ENCODE assay signal across 36 cellular contexts in the genomic region with DNA sequence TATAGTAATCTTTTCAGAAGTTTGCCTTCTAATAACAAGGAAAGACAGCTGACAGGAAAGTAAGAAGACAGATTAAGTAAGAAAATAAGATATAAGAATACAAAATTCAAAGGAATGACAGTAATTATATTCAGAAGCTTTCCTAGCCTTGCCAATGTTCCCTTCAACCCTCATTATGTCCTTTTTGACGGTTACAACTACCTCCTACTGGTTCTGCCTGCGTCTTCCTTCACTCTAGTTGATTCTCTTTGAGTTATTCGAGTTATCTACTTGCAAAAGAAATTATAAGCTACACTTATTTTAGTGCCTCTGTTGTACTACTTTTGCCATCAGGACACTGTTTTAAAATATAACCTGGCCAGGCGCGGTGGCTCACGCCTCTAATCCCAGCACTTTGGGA.
"Had no signal": no experiment of that assay in that cellular context is flagged by ENCODE, and none has a peak within 500 bp of the region (broad histone marks: within the 10 kb centered on the region; RNA-seq: fewer than 3 reads in every experiment).

No MANE protein-coding gene starts in this region.

- H3K9me3 ChIP-seq: adrenal gland, ascending aorta had no signal

- H3K27ac Mint-ChIP-seq: activated B cell treated with CpG ODN at 0.5 μM for 24 hours; activated CD4-positive, alpha-beta memory T cell treated with anti-CD3 and anti-CD28 coated beads for 36 hours; activated CD4-positive, alpha-beta T cell treated with anti-CD3 and anti-CD28 coated beads, Interleukin-2, amount 10 ng/mL, durations not matched to agents 24 days and 14 days; activated CD8-positive, alpha-beta T cell treated with anti-CD3 and anti-CD28 coated beads for 36 hours; activated naive CD4-positive, alpha-beta T cell treated with anti-CD3 and anti-CD28 coated beads for 36 hours; activated naive CD4-positive, alpha-beta T cell treated with anti-CD3 and anti-CD28 coated beads, Interleukin-2, amount 50 U/mL, for 72 hours; activated naive CD8-positive, alpha-beta T cell treated with anti-CD3 and anti-CD28 coated beads for 36 hours; activated T-cell treated with anti-CD3 and anti-CD28 coated beads, Interleukin-2, amount 50 U/mL, for 72 hours; activated T-helper 1 cell treated with anti-CD3 and anti-CD28 coated beads, Interleukin-12 subunit alpha, Interleukin-12 subunit beta, Interleukin-2, Interleukin-4 antibody, amounts not matched to agents 30 ng/mL and 10 ng/mL and 1 ng/mL, durations not matched to agents 14 hours and 24 hours and 36 hours; activated T-helper 17 cell treated with anti-CD3 and anti-CD28 coated beads, Interleukin-2, amount 50 U/mL, for 72 hours; brain; T-helper 1 cell treated with Interleukin-12 subunit alpha and Interleukin-12 subunit beta and Interleukin-4 antibody, amounts not matched to agents 30 μg/mL and 1 μg/mL, for 36 hours; T-helper 2 cell treated with Interferon-gamma antibody and Interleukin-4, amounts not matched to agents 5 μg/mL and 100 μg/mL, for 36 hours had no signal

- H3K4me1 Mint-ChIP-seq: activated B cell treated with CpG ODN at 0.5 μM for 24 hours; activated CD4-positive, alpha-beta T cell treated with anti-CD3 and anti-CD28 coated beads, Interleukin-2, amount 10 ng/mL, durations not matched to agents 24 days and 14 days; activated naive CD8-positive, alpha-beta T cell treated with anti-CD3 and anti-CD28 coated beads for 36 hours; activated T-helper 17 cell treated with anti-CD3 and anti-CD28 coated beads, Interleukin-2, amount 50 U/mL, for 72 hours; brain; central memory CD8-positive, alpha-beta T cell had no signal

- ATAC-seq: activated CD8-positive, alpha-beta T cell treated with anti-CD3 and anti-CD28 coated beads for 36 hours; activated naive CD4-positive, alpha-beta T cell treated with anti-CD3 and anti-CD28 coated beads, Interleukin-2, amount 50 U/mL, for 72 hours; activated T-cell treated with anti-CD3 and anti-CD28 coated beads, Interleukin-2, amount 50 U/mL, for 4 hours; activated T-cell treated with anti-CD3 and anti-CD28 coated beads, Interleukin-2, amount 50 U/mL, for 72 hours; activated T-helper 17 cell treated with anti-CD3 and anti-CD28 coated beads, Interleukin-2, amount 50 U/mL, for 72 hours had no signal

- H3K4me1 ChIP-seq: adrenal gland, ascending aorta had no signal

- H3K9me3 Mint-ChIP-seq: activated B cell treated with CpG ODN at 0.5 μM for 24 hours; activated CD4-positive, alpha-beta memory T cell treated with anti-CD3 and anti-CD28 coated beads for 36 hours; activated CD4-positive, alpha-beta T cell treated with anti-CD3 and anti-CD28 coated beads, Interleukin-2, amount 10 ng/mL, durations not matched to agents 24 days and 14 days; activated CD8-positive, alpha-beta T cell treated with anti-CD3 and anti-CD28 coated beads for 36 hours; activated naive CD4-positive, alpha-beta T cell treated with anti-CD3 and anti-CD28 coated beads for 36 hours; activated naive CD4-positive, alpha-beta T cell treated with anti-CD3 and anti-CD28 coated beads, Interleukin-2, amount 50 U/mL, for 72 hours; activated naive CD8-positive, alpha-beta T cell treated with anti-CD3 and anti-CD28 coated beads for 36 hours; activated T-cell treated with anti-CD3 and anti-CD28 coated beads, Interleukin-2, amount 50 U/mL, for 4 hours; activated T-cell treated with anti-CD3 and anti-CD28 coated beads, Interleukin-2, amount 50 U/mL, for 72 hours; activated T-helper 1 cell treated with anti-CD3 and anti-CD28 coated beads, Interleukin-12 subunit alpha, Interleukin-12 subunit beta, Interleukin-2, Interleukin-4 antibody, amounts not matched to agents 30 ng/mL and 10 ng/mL and 1 ng/mL, durations not matched to agents 14 hours and 24 hours and 36 hours; activated T-helper 17 cell treated with anti-CD3 and anti-CD28 coated beads, Interleukin-2, amount 50 U/mL, for 72 hours; central memory CD8-positive, alpha-beta T cell; T-helper 1 cell treated with Interleukin-12 subunit alpha and Interleukin-12 subunit beta and Interleukin-4 antibody, amounts not matched to agents 30 μg/mL and 1 μg/mL, for 36 hours; T-helper 2 cell treated with Interferon-gamma antibody and Interleukin-4, amounts not matched to agents 5 μg/mL and 100 μg/mL, for 36 hours had no signal

- H3K4me3 ChIP-seq: adrenal gland, ascending aorta, cardiac muscle cell had no signal

- DNase-seq: activated B cell treated with CpG ODN at 0.5 μM for 24 hours; activated CD4-positive, alpha-beta memory T cell treated with anti-CD3 and anti-CD28 coated beads for 36 hours; activated CD4-positive, alpha-beta T cell treated with anti-CD3 and anti-CD28 coated beads for 4 hours; activated CD4-positive, alpha-beta T cell treated with anti-CD3 and anti-CD28 coated beads, Interleukin-2, amount 10 ng/mL, durations not matched to agents 24 days and 14 days; activated CD4-positive, alpha-beta T cell treated with anti-CD3 and anti-CD28 coated beads, Interleukin-2, amount 50 U/mL, for 1 hour; activated CD4-positive, alpha-beta T cell treated with anti-CD3 and anti-CD28 coated beads, Interleukin-2, amount 50 U/mL, for 4 hours; activated CD4-positive, CD25-positive, alpha-beta regulatory T cell treated with anti-CD3 and anti-CD28 coated beads, Interleukin-2, amount 50 U/mL, for 72 hours; activated CD8-positive, alpha-beta memory T cell treated with anti-CD3 and anti-CD28 coated beads, Interleukin-2, amount 50 U/mL, for 4 hours; activated CD8-positive, alpha-beta T cell treated with anti-CD3 and anti-CD28 coated beads for 36 hours; activated effector memory CD4-positive, alpha-beta T cell treated with anti-CD3 and anti-CD28 coated beads, Interleukin-2, amount 50 U/mL, for 16 hours; activated gamma-delta T cell treated with Interleukin-2 at 50 U/mL for 16 hours; activated naive CD4-positive, alpha-beta T cell; activated naive CD4-positive, alpha-beta T cell treated with anti-CD3 and anti-CD28 coated beads for 36 hours; activated naive CD4-positive, alpha-beta T cell treated with anti-CD3 and anti-CD28 coated beads, Interleukin-2, amount 50 U/mL, for 16 hours; activated naive CD8-positive, alpha-beta T cell treated with anti-CD3 and anti-CD28 coated beads for 36 hours; activated T-cell treated with anti-CD3 and anti-CD28 coated beads for 4 hours; activated T-cell treated with anti-CD3 and anti-CD28 coated beads, Interleukin-2, amount 50 U/mL, for 1 hour; activated T-cell treated with anti-CD3 and anti-CD28 coated beads, Interleukin-2, amount 50 U/mL, for 4 hours; activated T-cell treated with anti-CD3 and anti-CD28 coated beads, Interleukin-2, amount 50 U/mL, for 72 hours; adrenal gland; amniotic stem cell; anterior cingulate cortex; cerebellar nuclear complex; T-helper 1 cell; T-helper 2 cell; T-helper 9 cell had no signal

- H3K36me3 Mint-ChIP-seq: activated CD4-positive, alpha-beta memory T cell treated with anti-CD3 and anti-CD28 coated beads for 36 hours; activated naive CD4-positive, alpha-beta T cell treated with anti-CD3 and anti-CD28 coated beads, Interleukin-2, amount 50 U/mL, for 72 hours; activated naive CD8-positive, alpha-beta T cell treated with anti-CD3 and anti-CD28 coated beads for 36 hours; brain had no signal

- H3K4me3 Mint-ChIP-seq: activated B cell treated with CpG ODN at 0.5 μM for 24 hours; activated CD4-positive, alpha-beta memory T cell treated with anti-CD3 and anti-CD28 coated beads for 36 hours; activated CD4-positive, alpha-beta T cell treated with anti-CD3 and anti-CD28 coated beads, Interleukin-2, amount 10 ng/mL, durations not matched to agents 24 days and 14 days; activated CD8-positive, alpha-beta T cell treated with anti-CD3 and anti-CD28 coated beads for 36 hours; activated naive CD4-positive, alpha-beta T cell treated with anti-CD3 and anti-CD28 coated beads for 36 hours; activated naive CD8-positive, alpha-beta T cell treated with anti-CD3 and anti-CD28 coated beads for 36 hours; activated T-cell treated with anti-CD3 and anti-CD28 coated beads, Interleukin-2, amount 50 U/mL, for 4 hours; activated T-cell treated with anti-CD3 and anti-CD28 coated beads, Interleukin-2, amount 50 U/mL, for 72 hours; activated T-helper 1 cell treated with anti-CD3 and anti-CD28 coated beads, Interleukin-12 subunit alpha, Interleukin-12 subunit beta, Interleukin-2, Interleukin-4 antibody, amounts not matched to agents 30 ng/mL and 10 ng/mL and 1 ng/mL, durations not matched to agents 14 hours and 24 hours and 36 hours; activated T-helper 17 cell treated with anti-CD3 and anti-CD28 coated beads, Interleukin-2, amount 50 U/mL, for 72 hours; brain; central memory CD8-positive, alpha-beta T cell; T-helper 1 cell treated with Interleukin-12 subunit alpha and Interleukin-12 subunit beta and Interleukin-4 antibody, amounts not matched to agents 30 μg/mL and 1 μg/mL, for 36 hours; T-helper 2 cell treated with Interferon-gamma antibody and Interleukin-4, amounts not matched to agents 5 μg/mL and 100 μg/mL, for 36 hours had no signal

- H3K27ac ChIP-seq: adrenal gland, ascending aorta, cardiac muscle cell, VCaP had no signal

- H3K27me3 ChIP-seq: adrenal gland, ascending aorta, cardiac muscle cell had no signal

- H3K36me3 ChIP-seq: adrenal gland, ascending aorta, cardiac muscle cell had no signal
